In genomic region chr10:106175760-106176377, GRCh38 we compare ENCODE assay signal across 1 cellular context.
TF ChIP-seq lines count a peak whose summit lies in the region.

No MANE protein-coding gene starts in this region.

TF ChIP-seq in WTC11, 78 proteins besides CTCF, POLR2A, EP300 and RAD21 (continued from another document):
- TF ChIP-seq FOXP4 (CRISPR knock-in tag; IDR thresholded peaks at IDR 0.05) = no peak
- no peak for TF ChIP-seq TCF7 (CRISPR knock-in tag; IDR thresholded peaks at IDR 0.05; ENCODE audit: low read depth)
- no peak for TF ChIP-seq CBFB (CRISPR knock-in tag; IDR thresholded peaks at IDR 0.05; ENCODE audit: low read depth)
- no peak for TF ChIP-seq EMX1 (CRISPR knock-in tag; IDR thresholded peaks at IDR 0.05)
- no peak for TF ChIP-seq ZNF425 (CRISPR knock-in tag; conservative IDR thresholded peaks at IDR 0.05)
- TF ChIP-seq TP53 (CRISPR knock-in tag; IDR thresholded peaks at IDR 0.05) = no peak
- no peak for TF ChIP-seq SOX15 (CRISPR knock-in tag; IDR thresholded peaks at IDR 0.05)
- TF ChIP-seq SMAD3 (CRISPR knock-in tag; IDR thresholded peaks at IDR 0.05; ENCODE audit: borderline replicate concordance) = no peak
- no peak for TF ChIP-seq ARID4B (CRISPR knock-in tag; IDR thresholded peaks at IDR 0.05; ENCODE audit: borderline replicate concordance)
- no peak for TF ChIP-seq ZNF512 (CRISPR knock-in tag; IDR thresholded peaks at IDR 0.05; ENCODE audit: borderline replicate concordance)
- no peak for TF ChIP-seq NR1H2 (CRISPR knock-in tag; IDR thresholded peaks at IDR 0.05)
